Comparison of ENCODE assay signal across 20 cellular contexts in genomic region chr12:86241600-86241999, GRCh38. TPM values are rescaled to one million over a fixed set of nuclear protein-coding genes. Genes with fewer than 3 reads are reported as not detected.
"Had no signal": no experiment of that assay in that cellular context is flagged by ENCODE, and none has a peak within 500 bp of the region (broad histone marks: within the 10 kb centered on the region; RNA-seq: fewer than 3 reads in every experiment).

No MANE protein-coding gene starts in this region.

- DNase-seq: KBM-7, MV-4-11, NCI-H1048, NCI-H1105, NCI-H1436 treated with DMSO at 0.1 percent for 48 hours, NCI-H1694, NCI-H187 treated with DMSO at 0.1 percent for 48 hours, NCI-H2029 treated with DMSO at 0.1 percent for 48 hours, NCI-H2171 treated with DMSO at 0.1 percent for 48 hours, NCI-H345, NCI-H524, NCI-H526 treated with DMSO at 0.1 percent for 48 hours, NCI-H774, PC-3, SHP77, T-helper 1 cell had no signal

- H3K27ac ChIP-seq: RWPE1 had no signal

RNA-seq across cellular contexts. Expression of gene MGAT4C, which starts 14.6 kb away (rescaled TPM):
- total RNA-seq: HT-29, MCF 10A, OCI-LY7, PC-3 had no signal
